In the genomic region with DNA sequence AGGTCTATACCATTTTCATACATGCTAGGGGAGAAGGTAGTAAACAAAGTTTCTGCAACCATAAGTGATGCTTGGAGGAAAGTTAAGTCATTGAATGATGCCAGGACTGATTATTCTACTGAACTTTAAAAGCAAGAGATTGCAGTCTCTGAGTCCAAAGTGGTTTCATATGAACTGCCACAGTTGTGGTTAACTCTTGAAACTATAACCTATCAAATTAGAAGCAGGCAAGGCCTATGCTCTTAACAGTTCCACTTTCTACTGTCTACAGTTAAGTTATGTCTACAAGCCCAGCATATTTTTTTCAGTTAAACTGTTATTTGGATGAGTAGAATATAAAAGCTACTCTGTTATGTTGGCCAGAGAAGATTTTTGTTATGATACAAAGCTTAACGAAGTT, we compare ENCODE assay signal across 10 cellular contexts.
DNase-seq lines count a peak whose midpoint lies in the region; ATAC-seq lines count a peak whose summit lies in the region.
"Had no signal": no experiment of that assay in that cellular context is flagged by ENCODE, and none has a peak within 500 bp of the region (broad histone marks: within the 10 kb centered on the region; RNA-seq: fewer than 3 reads in every experiment).

No MANE protein-coding gene starts in this region.

- H3K27me3 ChIP-seq in adipocyte (replicated peaks; ENCODE audit: control insufficient read depth, insufficient read depth, low read length) = no peaks in the 10 kb centered on the region
- H3K27me3 ChIP-seq: transverse colon had no signal

- no peaks in the 10 kb centered on the region for H3K4me1 ChIP-seq in adipocyte (ENCODE audit: control insufficient read depth, insufficient read depth, low read length)
- H3K4me1 ChIP-seq: transverse colon had no signal

- no peaks in the 10 kb centered on the region for H3K9me3 ChIP-seq in adipocyte (ENCODE audit: control insufficient read depth, low read length)
- H3K9me3 ChIP-seq: transverse colon had no signal

- DNase-seq in adipocyte (ENCODE audit: low read depth) (peak; percentile 7), DMS53 (lab: John Stamatoyannopoulos, UW) (no peak), GF-D8 (lab: John Stamatoyannopoulos, UW) (no peak), SHP77 (lab: John Stamatoyannopoulos, UW) (no peak)
- DNase-seq in effector CD8-positive, alpha-beta T cell (lab: John Stamatoyannopoulos, UW) = no peak
- DNase-seq: NCI-H1417, transverse colon had no signal

- no peak overlapping the region for H3K9ac ChIP-seq in adipocyte (ENCODE audit: low read length)

- peak; percentile 99 for ATAC-seq in GM18517 (IDR thresholded peaks at IDR 0.05; ENCODE audit: unreplicated experiment)
- peak; percentile 99 for ATAC-seq in GM21515 (IDR thresholded peaks at IDR 0.05; ENCODE audit: unreplicated experiment)
- peak; percentile 99 for ATAC-seq in HG03432 (IDR thresholded peaks at IDR 0.05; ENCODE audit: unreplicated experiment)

- H3K4me3 ChIP-seq in adipocyte (ENCODE audit: low read length) = no peak overlapping the region
- H3K4me3 ChIP-seq: transverse colon had no signal

- H3K36me3 ChIP-seq in adipocyte (ENCODE audit: control insufficient read depth, insufficient read depth, low read length, severe bottlenecking) = no peaks in the 10 kb centered on the region
- H3K36me3 ChIP-seq: transverse colon had no signal
